Comparison of ENCODE assay signal across 11 cellular contexts in genomic region chr9:80797841-80798688, GRCh38.
DNase-seq lines count a peak whose midpoint lies in the region; TF ChIP-seq lines count a peak whose summit lies in the region.
"Had no signal": no experiment of that assay in that cellular context is flagged by ENCODE, and none has a peak within 500 bp of the region (broad histone marks: within the 10 kb centered on the region; RNA-seq: fewer than 3 reads in every experiment).

No MANE protein-coding gene starts in this region.

- no peaks in the 10 kb centered on the region for H3K27me3 ChIP-seq in dorsolateral prefrontal cortex
- no peaks in the 10 kb centered on the region for H3K27me3 ChIP-seq in PC-9 (ENCODE audit: insufficient read depth, low read depth)

- TF ChIP-seq CTCF in dorsolateral prefrontal cortex (IDR thresholded peaks at IDR 0.05 in 54 of 56, conservative IDR thresholded peaks at IDR 0.05 in 2 of 56; ENCODE audit: low read depth in 1 of 56, partially characterized antibody in 56 of 56) (peak in 1 of 56 donors; percentile 9), PC-9 (conservative IDR thresholded peaks at IDR 0.05) (no peak)

- H3K27me3 Mint-ChIP-seq in activated CD4-positive, alpha-beta memory T cell treated with anti-CD3 and anti-CD28 coated beads, Interleukin-2, amount 10 ng/mL, durations not matched to agents 7 days and 5 days, result no peaks in the 10 kb centered on the region

- no peaks in the 10 kb centered on the region for H3K36me3 ChIP-seq in PC-9 (ENCODE audit: low read depth)
- H3K36me3 ChIP-seq: HAP-1, thoracic aorta had no signal

- no peaks in the 10 kb centered on the region for H4K20me1 ChIP-seq in PC-9 (ENCODE audit: insufficient read depth)

- peak; percentile 34 for DNase-seq in DMS53 (lab: John Stamatoyannopoulos, UW)
- DNase-seq in DMS53 treated with DMSO at 0.1 percent for 48 hours (lab: John Stamatoyannopoulos, UW; ENCODE audit: unreplicated experiment), result no peak
- peak in 9 of 10 donors; percentile 22 to 67 (median 55) for DNase-seq in dorsolateral prefrontal cortex
- peak; percentile 59 for DNase-seq in middle frontal gyrus (ENCODE audit: extremely low spot score, low spot score)
- peak; percentile 59 for DNase-seq in ureter (ENCODE audit: low spot score)
- DNase-seq in PC-9, result no peak
- no peak for DNase-seq in ecto neural progenitor cell (ENCODE audit: low spot score)
- DNase-seq in activated CD4-positive, alpha-beta memory T cell treated with anti-CD3 and anti-CD28 coated beads, Interleukin-2, amount 10 ng/mL, durations not matched to agents 7 days and 5 days, result no peak
- DNase-seq: activated T-cell treated with anti-CD3 and anti-CD28 coated beads, Interleukin-2, amount 50 U/mL, for 72 hours had no signal

- H3K27ac Mint-ChIP-seq in activated CD4-positive, alpha-beta memory T cell treated with anti-CD3 and anti-CD28 coated beads, Interleukin-2, amount 10 ng/mL, durations not matched to agents 7 days and 5 days, result no peak overlapping the region
- H3K27ac Mint-ChIP-seq: activated T-cell treated with anti-CD3 and anti-CD28 coated beads, Interleukin-2, amount 50 U/mL, for 72 hours had no signal

- H3K36me3 Mint-ChIP-seq in activated CD4-positive, alpha-beta memory T cell treated with anti-CD3 and anti-CD28 coated beads, Interleukin-2, amount 10 ng/mL, durations not matched to agents 7 days and 5 days (ENCODE audit: low read depth), result no peaks in the 10 kb centered on the region

- H3K9me3 Mint-ChIP-seq in activated CD4-positive, alpha-beta memory T cell treated with anti-CD3 and anti-CD28 coated beads, Interleukin-2, amount 10 ng/mL, durations not matched to agents 7 days and 5 days, result peaks cover 4% of the 10 kb centered on the region

- H3K4me3 Mint-ChIP-seq in activated CD4-positive, alpha-beta memory T cell treated with anti-CD3 and anti-CD28 coated beads, Interleukin-2, amount 10 ng/mL, durations not matched to agents 7 days and 5 days, result no peak overlapping the region
- H3K4me3 Mint-ChIP-seq: activated T-cell treated with anti-CD3 and anti-CD28 coated beads, Interleukin-2, amount 50 U/mL, for 72 hours had no signal

- CTCF ChIA-PET in PC-9 (lab: Charles Lee), result no interaction called here
- CTCF ChIA-PET in activated CD4-positive, alpha-beta memory T cell treated with anti-CD3 and anti-CD28 coated beads, Interleukin-2, amount 10 ng/mL, durations not matched to agents 7 days and 5 days (lab: Charles Lee), result no interaction called here

- H3K9me3 ChIP-seq in PC-9 (ENCODE audit: insufficient read depth, low read depth), result no peaks in the 10 kb centered on the region
- H3K9me3 ChIP-seq: HAP-1, thoracic aorta had no signal

- no peaks in the 10 kb centered on the region for H3K4me1 Mint-ChIP-seq in activated CD4-positive, alpha-beta memory T cell treated with anti-CD3 and anti-CD28 coated beads, Interleukin-2, amount 10 ng/mL, durations not matched to agents 7 days and 5 days

- H3K27ac ChIP-seq in dorsolateral prefrontal cortex, result peak overlapping the region in 54 of 59 donors; percentile 5 to 86 (median 68)
- H3K27ac ChIP-seq in PC-9, result no peak overlapping the region
- H3K27ac ChIP-seq: thoracic aorta had no signal

- H3K4me1 ChIP-seq in PC-9 (replicated peaks; ENCODE audit: insufficient read depth), result no peaks in the 10 kb centered on the region
- H3K4me1 ChIP-seq: HAP-1 had no signal

- H3K4me3 ChIP-seq in dorsolateral prefrontal cortex (peak overlapping the region in 5 of 59 donors; percentile 3 to 32 (median 9)), PC-9 (no peak overlapping the region)
- H3K4me3 ChIP-seq: HAP-1, thoracic aorta had no signal

- intact Hi-C loops in dorsolateral prefrontal cortex (cut with DNase I), result loop anchor here in 1 of 2 donors (2.0 kb wide), 1 partner anchor 135 kb away; no protein-coding TSS in a partner anchor
- intact Hi-C loops in PC-9 (cut with micrococcal nuclease; ENCODE audit: unreplicated experiment), result no loop called here

- H3F3A ChIP-seq in PC-9 (ENCODE audit: insufficient read depth, low read depth), result no peaks in the 10 kb centered on the region

- no peak overlapping the region for H3K4me2 ChIP-seq in PC-9

- H3K79me2 ChIP-seq in PC-9 (ENCODE audit: low read depth), result no peaks in the 10 kb centered on the region

- H3K9me2 ChIP-seq in PC-9 (ENCODE audit: insufficient read depth), result no peaks in the 10 kb centered on the region

- BruUV-seq in PC-9 (replicated peaks; lab: Mats Ljungman, UMichigan), result no TSS peak

- POLR2A ChIA-PET in PC-9 (lab: Charles Lee; ENCODE audit: unreplicated experiment), result no interaction called here
- POLR2A ChIA-PET in activated CD4-positive, alpha-beta memory T cell treated with anti-CD3 and anti-CD28 coated beads, Interleukin-2, amount 10 ng/mL, durations not matched to agents 7 days and 5 days (lab: Charles Lee), result no interaction called here

- no peak overlapping the region for H2AFZ ChIP-seq in PC-9

Comparison
In these comparisons a context has a peak if more than half of its experiments do, and no peak if none do; other contexts are left out.
1. DNase-seq: peak in DMS53 (single experiment), dorsolateral prefrontal cortex (9 of 10), middle frontal gyrus (single experiment) and ureter (single experiment); none in DMS53 treated with DMSO at 0.1 percent for 48 hours (single experiment), PC-9 (0 of 2), ecto neural progenitor cell (single experiment) and activated CD4-positive, alpha-beta memory T cell treated with anti-CD3 and anti-CD28 coated beads, Interleukin-2, amount 10 ng/mL, durations not matched to agents 7 days and 5 days (single experiment).